18 cellular contexts compared by ENCODE assay signal in genomic region chr11:60880635-60881282, GRCh38. TPM values are rescaled to one million over a fixed set of nuclear protein-coding genes. Genes with fewer than 3 reads are reported as not detected.
DNase-seq lines count a peak whose midpoint lies in the region; ATAC-seq lines count a peak whose summit lies in the region.
"Had no signal": no experiment of that assay in that cellular context is flagged by ENCODE, and none has a peak within 500 bp of the region (broad histone marks: within the 10 kb centered on the region; RNA-seq: fewer than 3 reads in every experiment).

No MANE protein-coding gene starts in this region.

- H3K9me3 Mint-ChIP-seq in naive thymus-derived CD4-positive, alpha-beta T cell = no peaks in the 10 kb centered on the region
- H3K9me3 Mint-ChIP-seq: immature natural killer cell had no signal

- peak overlapping the region in 5 of 9 donors; percentile 6 to 62 (median 56) for H3K27ac Mint-ChIP-seq in naive thymus-derived CD4-positive, alpha-beta T cell
- H3K27ac Mint-ChIP-seq: immature natural killer cell had no signal

- H3K4me1 ChIP-seq in naive thymus-derived CD4-positive, alpha-beta T cell (ENCODE audit: control insufficient read depth in 2 of 2, insufficient read depth in 2 of 2, low read length in 2 of 2) = no peaks in the 10 kb centered on the region
- H3K4me1 ChIP-seq: BE2C, suprapubic skin had no signal

- POLR2A ChIA-PET in naive thymus-derived CD4-positive, alpha-beta T cell (lab: Charles Lee) = no interaction called here

- no peak overlapping the region for H3K27ac ChIP-seq in naive thymus-derived CD4-positive, alpha-beta T cell (ENCODE audit: low read depth, low read length)
- H3K27ac ChIP-seq: suprapubic skin had no signal

- no peaks in the 10 kb centered on the region for H3K27me3 ChIP-seq in naive thymus-derived CD4-positive, alpha-beta T cell (ENCODE audit: control insufficient read depth in 2 of 2, insufficient read depth in 2 of 2, low read length in 2 of 2)
- H3K27me3 ChIP-seq: BE2C, suprapubic skin had no signal

- H3K9me3 ChIP-seq in naive thymus-derived CD4-positive, alpha-beta T cell (ENCODE audit: control insufficient read depth in 2 of 3, low read length in 3 of 3) = no peaks in the 10 kb centered on the region
- H3K9me3 ChIP-seq: BE2C, suprapubic skin had no signal

- no peak for ATAC-seq in naive thymus-derived CD4-positive, alpha-beta T cell
- ATAC-seq: esophagus mucosa had no signal

- H3K36me3 Mint-ChIP-seq in naive thymus-derived CD4-positive, alpha-beta T cell = peaks cover 8 to 52% (median 18%) of the 10 kb centered on the region in 5 donors

- peak; percentile 74 for DNase-seq in DMS153 treated with DMSO at 0.1 percent for 48 hours (lab: John Stamatoyannopoulos, UW; ENCODE audit: unreplicated experiment)
- peak; percentile 76 for DNase-seq in HuH-7 (ENCODE audit: low spot score)
- peak; percentile 94 for DNase-seq in NCI-H510A treated with DMSO at 0.1 percent for 48 hours (lab: John Stamatoyannopoulos, UW)
- DNase-seq in naive thymus-derived CD4-positive, alpha-beta T cell = no peak
- DNase-seq in NCI-H526 treated with DMSO at 0.1 percent for 48 hours (lab: John Stamatoyannopoulos, UW) = no peak
- DNase-seq in cerebellar nuclear complex (lab: John Stamatoyannopoulos, UW) = no peak
- no peak for DNase-seq in OCI-M2 (lab: John Stamatoyannopoulos, UW; ENCODE audit: unreplicated experiment)
- DNase-seq: activated CD8-positive, alpha-beta memory T cell treated with anti-CD3 and anti-CD28 coated beads, Interleukin-2, amount 50 U/mL, for 4 hours; activated naive CD4-positive, alpha-beta T cell treated with Interleukin-2 at 50 U/mL for 16 hours; BE2C; EL; immature natural killer cell; NCI-H524 treated with DMSO at 0.1 percent for 48 hours had no signal

- H3K4me1 Mint-ChIP-seq in naive thymus-derived CD4-positive, alpha-beta T cell = peaks cover 0 to 9% (median 5%) of the 10 kb centered on the region in 7 donors
- H3K4me1 Mint-ChIP-seq: immature natural killer cell had no signal

- no peaks in the 10 kb centered on the region for H3K27me3 Mint-ChIP-seq in naive thymus-derived CD4-positive, alpha-beta T cell

- intact Hi-C loops in naive thymus-derived CD4-positive, alpha-beta T cell (cut with micrococcal nuclease) = no loop called here

- no peak overlapping the region for H3K4me3 ChIP-seq in naive thymus-derived CD4-positive, alpha-beta T cell (ENCODE audit: low read length)
- H3K4me3 ChIP-seq: suprapubic skin had no signal

- CTCF ChIA-PET in naive thymus-derived CD4-positive, alpha-beta T cell (lab: Charles Lee) = no interaction called here

- H3K4me3 Mint-ChIP-seq in naive thymus-derived CD4-positive, alpha-beta T cell = no peak overlapping the region
- H3K4me3 Mint-ChIP-seq: immature natural killer cell had no signal

- H3K36me3 ChIP-seq in naive thymus-derived CD4-positive, alpha-beta T cell (ENCODE audit: control insufficient read depth in 2 of 3, insufficient read depth in 3 of 3, low read length in 3 of 3) = peaks cover 0 to 34% (median 11%) of the 10 kb centered on the region in 3 experiments
- H3K36me3 ChIP-seq: BE2C had no signal

RNA-seq across cellular contexts. Expression of gene ZP1, which starts 13.4 kb away (rescaled TPM):
- total RNA-seq in naive thymus-derived CD4-positive, alpha-beta T cell = not detected
- not detected for polyA plus RNA-seq in naive thymus-derived CD4-positive, alpha-beta T cell
- total RNA-seq: dermis microvascular lymphatic vessel endothelial cell, esophagus mucosa, lung microvascular endothelial cell had no signal
- polyA plus RNA-seq: immature natural killer cell had no signal

RNA-seq across cellular contexts. Expression of gene PTGDR2, which starts 25.0 kb away (rescaled TPM):
- total RNA-seq in naive thymus-derived CD4-positive, alpha-beta T cell = 1 to 10 TPM in 2 of 5 experiments, under 1 TPM in 2, not detected in 1; 0.57 to 4.5 (median 0.96) TPM
- polyA plus RNA-seq in naive thymus-derived CD4-positive, alpha-beta T cell = under 1 TPM in 1 of 2 donors, not detected in 1; 0.08 TPM
- total RNA-seq: dermis microvascular lymphatic vessel endothelial cell, H4 had no signal

RNA-seq across cellular contexts. Expression of gene PRPF19, which starts 25.6 kb away (rescaled TPM):
- total RNA-seq in naive thymus-derived CD4-positive, alpha-beta T cell = 100 to 1,000 TPM in 1 of 5 experiments, 10 to 100 TPM in 4; 72.8 to 139 (median 85.6) TPM
- 10 to 100 TPM; 17.9 to 20.0 TPM for polyA plus RNA-seq in naive thymus-derived CD4-positive, alpha-beta T cell

RNA-seq across cellular contexts. Expression of gene TMEM109, which starts 33.2 kb away (rescaled TPM):
- total RNA-seq in naive thymus-derived CD4-positive, alpha-beta T cell = 10 to 100 TPM; 49.8 to 99.8 (median 56.9) TPM
- polyA plus RNA-seq in naive thymus-derived CD4-positive, alpha-beta T cell = 100 to 1,000 TPM; 208 to 287 TPM

RNA-seq across cellular contexts. Expression of gene CCDC86, which starts 38.8 kb away (rescaled TPM):
- total RNA-seq in naive thymus-derived CD4-positive, alpha-beta T cell = 10 to 100 TPM in 4 of 5 experiments, 1 to 10 TPM in 1; 9.1 to 26.2 (median 11.6) TPM
- 10 to 100 TPM; 12.4 to 21.1 TPM for polyA plus RNA-seq in naive thymus-derived CD4-positive, alpha-beta T cell

Comparison
In these comparisons a context has a peak if more than half of its experiments do, and no peak if none do; other contexts are left out.
1. DNase-seq: peak in DMS153 treated with DMSO at 0.1 percent for 48 hours (single experiment), HuH-7 (single experiment) and NCI-H510A treated with DMSO at 0.1 percent for 48 hours (single experiment); none in naive thymus-derived CD4-positive, alpha-beta T cell (0 of 9), NCI-H526 treated with DMSO at 0.1 percent for 48 hours (single experiment), cerebellar nuclear complex (0 of 2) and OCI-M2 (single experiment).